In genomic region chr13:40509876-40510275, GRCh38 we compare ENCODE assay signal across 35 cellular contexts.
"Had no signal": no experiment of that assay in that cellular context is flagged by ENCODE, and none has a peak within 500 bp of the region (broad histone marks: within the 10 kb centered on the region; RNA-seq: fewer than 3 reads in every experiment).

No MANE protein-coding gene starts in this region.

- H3K27ac Mint-ChIP-seq: activated CD4-positive, alpha-beta T cell treated with anti-CD3 and anti-CD28 coated beads, Interleukin-2, amount 10 ng/mL, durations not matched to agents 24 days and 14 days; activated CD8-positive, alpha-beta T cell treated with anti-CD3 and anti-CD28 coated beads for 36 hours; activated naive CD4-positive, alpha-beta T cell treated with anti-CD3 and anti-CD28 coated beads for 36 hours; activated naive CD8-positive, alpha-beta T cell treated with anti-CD3 and anti-CD28 coated beads for 36 hours; activated T-cell treated with anti-CD3 and anti-CD28 coated beads, Interleukin-2, amount 50 U/mL, for 24 hours; T-helper 1 cell treated with Interleukin-12 subunit alpha and Interleukin-12 subunit beta and Interleukin-4 antibody, amounts not matched to agents 30 μg/mL and 1 μg/mL, for 36 hours; T-helper 2 cell treated with Interferon-gamma antibody and Interleukin-4, amounts not matched to agents 5 μg/mL and 100 μg/mL, for 36 hours; WTC11 had no signal

- H3K27me3 ChIP-seq: adrenal gland, ascending aorta, cardiac muscle cell had no signal

- H3K36me3 Mint-ChIP-seq: brain, WTC11 had no signal

- DNase-seq: activated CD4-positive, alpha-beta T cell treated with anti-CD3 and anti-CD28 coated beads for 1 hour; activated CD4-positive, alpha-beta T cell treated with anti-CD3 and anti-CD28 coated beads for 36 hours; activated CD4-positive, alpha-beta T cell treated with anti-CD3 and anti-CD28 coated beads, Interleukin-2, amount 10 ng/mL, durations not matched to agents 24 days and 14 days; activated CD4-positive, alpha-beta T cell treated with anti-CD3 and anti-CD28 coated beads, Interleukin-2, amount 50 U/mL, for 48 hours; activated CD4-positive, CD25-positive, alpha-beta regulatory T cell; activated CD8-positive, alpha-beta memory T cell treated with anti-CD3 and anti-CD28 coated beads, Interleukin-2, amount 50 U/mL, for 4 hours; activated CD8-positive, alpha-beta T cell treated with anti-CD3 and anti-CD28 coated beads for 36 hours; activated effector memory CD4-positive, alpha-beta T cell treated with anti-CD3 and anti-CD28 coated beads, Interleukin-2, amount 50 U/mL, for 16 hours; activated gamma-delta T cell treated with Interleukin-2 at 50 U/mL for 16 hours; activated naive CD4-positive, alpha-beta T cell; activated naive CD4-positive, alpha-beta T cell treated with anti-CD3 and anti-CD28 coated beads for 36 hours; activated naive CD4-positive, alpha-beta T cell treated with anti-CD3 and anti-CD28 coated beads, Interleukin-2, amount 50 U/mL, for 16 hours; activated naive CD8-positive, alpha-beta T cell treated with anti-CD3 and anti-CD28 coated beads for 36 hours; activated T-cell treated with anti-CD3 and anti-CD28 coated beads for 4 hours; activated T-cell treated with anti-CD3 and anti-CD28 coated beads, Interleukin-2, amount 50 U/mL, for 24 hours; activated T-cell treated with anti-CD3 and anti-CD28 coated beads, Interleukin-2, amount 50 U/mL, for 48 hours; adrenal gland; amygdala; anterior cingulate cortex; caudate nucleus; cerebellar nuclear complex; SW 1271; T-helper 1 cell; T-helper 2 cell; T-helper 9 cell; WERI-Rb-1 had no signal

- H3K27ac ChIP-seq: adrenal gland, ascending aorta, cardiac muscle cell, WERI-Rb-1 had no signal

- ATAC-seq: activated CD4-positive, alpha-beta T cell treated with anti-CD3 and anti-CD28 coated beads for 36 hours; activated CD4-positive, CD25-positive, alpha-beta regulatory T cell treated with anti-CD3 and anti-CD28 coated beads, Interleukin-2, amount 50 U/mL, for 24 hours; activated CD8-positive, alpha-beta T cell treated with anti-CD3 and anti-CD28 coated beads for 36 hours; activated naive CD4-positive, alpha-beta T cell treated with anti-CD3 and anti-CD28 coated beads, Interleukin-2, amount 50 U/mL, for 72 hours; WTC11 had no signal

- H3K4me3 Mint-ChIP-seq: activated CD4-positive, alpha-beta T cell treated with anti-CD3 and anti-CD28 coated beads for 36 hours; activated CD4-positive, alpha-beta T cell treated with anti-CD3 and anti-CD28 coated beads, Interleukin-2, amount 10 ng/mL, durations not matched to agents 24 days and 14 days; activated CD8-positive, alpha-beta T cell treated with anti-CD3 and anti-CD28 coated beads for 36 hours; activated naive CD4-positive, alpha-beta T cell treated with anti-CD3 and anti-CD28 coated beads for 36 hours; activated naive CD8-positive, alpha-beta T cell treated with anti-CD3 and anti-CD28 coated beads for 36 hours; activated T-cell treated with anti-CD3 and anti-CD28 coated beads, Interleukin-2, amount 50 U/mL, for 24 hours; brain; central memory CD8-positive, alpha-beta T cell; T-helper 1 cell treated with Interleukin-12 subunit alpha and Interleukin-12 subunit beta and Interleukin-4 antibody, amounts not matched to agents 30 μg/mL and 1 μg/mL, for 36 hours; T-helper 2 cell treated with Interferon-gamma antibody and Interleukin-4, amounts not matched to agents 5 μg/mL and 100 μg/mL, for 36 hours; WTC11 had no signal

- H3K36me3 ChIP-seq: adrenal gland, ascending aorta, cardiac muscle cell, WERI-Rb-1 had no signal

- H3K4me1 Mint-ChIP-seq: WTC11 had no signal

- H3K4me1 ChIP-seq: adrenal gland had no signal

- H3K9me3 Mint-ChIP-seq: activated naive CD4-positive, alpha-beta T cell treated with anti-CD3 and anti-CD28 coated beads for 36 hours; central memory CD8-positive, alpha-beta T cell; T-helper 1 cell treated with Interleukin-12 subunit alpha and Interleukin-12 subunit beta and Interleukin-4 antibody, amounts not matched to agents 30 μg/mL and 1 μg/mL, for 36 hours; T-helper 2 cell treated with Interferon-gamma antibody and Interleukin-4, amounts not matched to agents 5 μg/mL and 100 μg/mL, for 36 hours; WTC11 had no signal

- H3K4me3 ChIP-seq: adrenal gland, ascending aorta, cardiac muscle cell had no signal

- H3K27me3 Mint-ChIP-seq: activated CD4-positive, alpha-beta T cell treated with anti-CD3 and anti-CD28 coated beads for 36 hours; activated CD4-positive, alpha-beta T cell treated with anti-CD3 and anti-CD28 coated beads, Interleukin-2, amount 10 ng/mL, durations not matched to agents 24 days and 14 days; activated CD8-positive, alpha-beta T cell treated with anti-CD3 and anti-CD28 coated beads for 36 hours; activated naive CD8-positive, alpha-beta T cell treated with anti-CD3 and anti-CD28 coated beads for 36 hours; activated T-cell treated with anti-CD3 and anti-CD28 coated beads, Interleukin-2, amount 50 U/mL, for 24 hours; brain; central memory CD8-positive, alpha-beta T cell had no signal

- H3K9me3 ChIP-seq: adrenal gland, ascending aorta had no signal
